12 cellular contexts compared by ENCODE assay signal in the genomic region with DNA sequence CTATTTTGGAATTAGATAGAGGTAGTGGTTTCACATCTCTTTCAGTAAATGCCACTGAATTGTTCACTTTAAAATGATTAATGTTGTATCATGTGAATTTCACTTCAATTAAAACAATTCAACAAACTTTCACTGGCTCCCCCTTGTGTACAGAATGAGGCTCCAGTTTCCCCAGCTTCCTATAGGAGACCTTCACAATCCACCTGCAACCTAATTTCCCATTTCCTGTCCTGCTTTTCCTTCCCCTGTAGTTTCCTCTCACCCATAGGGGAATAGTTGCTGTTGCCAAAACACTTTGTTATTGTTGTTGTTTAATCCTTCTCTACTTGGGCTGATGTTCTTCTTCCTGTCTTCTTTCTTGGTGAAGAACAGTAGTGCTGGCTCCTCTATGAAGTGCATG. TPM values are rescaled to one million over a fixed set of nuclear protein-coding genes. Genes with fewer than 3 reads are reported as not detected.
DNase-seq lines count a peak whose midpoint lies in the region; ATAC-seq and TF ChIP-seq lines count a peak whose summit lies in the region.
"Had no signal": no experiment of that assay in that cellular context is flagged by ENCODE, and none has a peak within 500 bp of the region (broad histone marks: within the 10 kb centered on the region; RNA-seq: fewer than 3 reads in every experiment).

No MANE protein-coding gene starts in this region.

- H3K4me3 ChIP-seq in breast epithelium (no peak overlapping the region), RWPE2 (ENCODE audit: severe bottlenecking) (no peak overlapping the region), transverse colon (no peak overlapping the region)
- H3K4me3 ChIP-seq: BLaER1 treated with 17β-estradiol and CSF1 and Interleukin-3, amounts not matched to agents 10 nM and 100 nM had no signal

- no peaks in the 10 kb centered on the region for H3K36me3 Mint-ChIP-seq in MCF 10A (ENCODE audit: insufficient read depth, unreplicated experiment)

- no peak overlapping the region for H3K27ac Mint-ChIP-seq in MCF 10A (ENCODE audit: low read depth, unreplicated experiment)

- POLR2A ChIA-PET in MCF 10A (lab: Yijun Ruan, JAX), result no interaction called here

- CTCF ChIA-PET in MCF 10A (lab: Yijun Ruan, JAX), result interaction anchor here (1.2 kb wide), 1 partner anchor 409 kb away, joined by 4 read pairs; no protein-coding TSS in a partner anchor

- no peak overlapping the region for H3K4me3 Mint-ChIP-seq in MCF 10A (ENCODE audit: unreplicated experiment)

- TF ChIP-seq EP300 in transverse colon (IDR thresholded peaks at IDR 0.05; ENCODE audit: low read depth), result no peak

- TF ChIP-seq POLR2A in breast epithelium (IDR thresholded peaks at IDR 0.05), result no peak
- no peak for TF ChIP-seq POLR2A in transverse colon (IDR thresholded peaks at IDR 0.05)

- no TSS peak for BruUV-seq in MCF 10A (replicated peaks; lab: Mats Ljungman, UMichigan)

- no peaks in the 10 kb centered on the region for H3K36me3 ChIP-seq in breast epithelium
- no peaks in the 10 kb centered on the region for H3K36me3 ChIP-seq in RWPE2 (ENCODE audit: low read depth)
- no peaks in the 10 kb centered on the region for H3K36me3 ChIP-seq in transverse colon
- H3K36me3 ChIP-seq: BLaER1 treated with 17β-estradiol and CSF1 and Interleukin-3, amounts not matched to agents 10 nM and 100 nM had no signal

- no peaks in the 10 kb centered on the region for H3K4me1 Mint-ChIP-seq in MCF 10A (ENCODE audit: insufficient read depth, unreplicated experiment)

- DNase-seq in MCF 10A (ENCODE audit: unreplicated experiment) (peak; percentile 35), breast epithelium (ENCODE audit: low spot score in 2 of 2) (no peak), RWPE2 (ENCODE audit: low spot score) (no peak), foreskin keratinocyte (peak in 1 of 2 donors; percentile 16), transverse colon (no peak), mesenteric fat pad (ENCODE audit: low spot score) (no peak), NCI-H1105 treated with DMSO at 0.1 percent for 48 hours (lab: John Stamatoyannopoulos, UW) (no peak)
- no peak for DNase-seq in activated CD4-positive, alpha-beta T cell treated with anti-CD3 and anti-CD28 coated beads, Interleukin-2, amount 50 U/mL, for 4 hours
- DNase-seq: activated CD4-positive, CD25-positive, alpha-beta regulatory T cell treated with anti-CD3 and anti-CD28 coated beads, Interleukin-2, amount 50 U/mL, for 72 hours; cortex of kidney had no signal

- H3K9me3 ChIP-seq in breast epithelium, result peaks cover 0 to 3% of the 10 kb centered on the region in 2 donors
- peaks cover 3% of the 10 kb centered on the region for H3K9me3 ChIP-seq in RWPE2 (ENCODE audit: severe bottlenecking)
- no peaks in the 10 kb centered on the region for H3K9me3 ChIP-seq in transverse colon

- TF ChIP-seq CTCF in MCF 10A (IDR thresholded peaks at IDR 0.05; ENCODE audit: unreplicated experiment) (peak; percentile 38), breast epithelium (IDR thresholded peaks at IDR 0.05) (peak in 1 of 3 donors; percentile 11), RWPE2 (IDR thresholded peaks at IDR 0.05; ENCODE audit: poor library complexity, severe bottlenecking) (peak; percentile 60), foreskin keratinocyte (conservative IDR thresholded peaks at IDR 0.05) (peak; percentile 61), transverse colon (IDR thresholded peaks at IDR 0.05) (peak in 3 of 5 experiments; percentile 17 to 38 (median 36))

- ATAC-seq in RWPE2 (ENCODE audit: low read depth), result peak; percentile 56; the same call in 1 of the 3 replicates
- peak; percentile 15 for ATAC-seq in foreskin keratinocyte

- H3K4me1 ChIP-seq in breast epithelium (no peaks in the 10 kb centered on the region), RWPE2 (ENCODE audit: insufficient read depth, poor library complexity, severe bottlenecking) (no peaks in the 10 kb centered on the region), foreskin keratinocyte (no peaks in the 10 kb centered on the region), transverse colon (no peaks in the 10 kb centered on the region)
- H3K4me1 ChIP-seq: BLaER1 treated with 17β-estradiol and CSF1 and Interleukin-3, amounts not matched to agents 10 nM and 100 nM had no signal

- intact Hi-C loops in MCF 10A (cut with micrococcal nuclease), result loop anchor here (1.0 kb wide), 1 partner anchor 287 kb away; no protein-coding TSS in a partner anchor
- intact Hi-C loops in breast epithelium (cut with DNase I; ENCODE audit: low total_unique reads), result no loop called here
- intact Hi-C loops in transverse colon (cut with DNase I; ENCODE audit: low total_unique reads), result no loop called here

- H3K27me3 ChIP-seq in breast epithelium (no peaks in the 10 kb centered on the region), RWPE2 (ENCODE audit: insufficient read depth, poor library complexity, severe bottlenecking) (peaks cover 8% of the 10 kb centered on the region), foreskin keratinocyte (peaks cover 6% of the 10 kb centered on the region), transverse colon (no peaks in the 10 kb centered on the region)
- H3K27me3 ChIP-seq: BLaER1 treated with 17β-estradiol and CSF1 and Interleukin-3, amounts not matched to agents 10 nM and 100 nM had no signal

- in situ Hi-C loops in transverse colon (cut with MboI; ENCODE audit: low pct_ligation_motif_present in 1 of 4, low pct_unique_long_range_greater_than_20kb in 1 of 4, low sequenced_read_pairs in 3 of 4), result no loop called here

- H3K27me3 Mint-ChIP-seq in MCF 10A (ENCODE audit: insufficient read depth, unreplicated experiment), result no peaks in the 10 kb centered on the region

- peaks cover 6% of the 10 kb centered on the region for H3K9me3 Mint-ChIP-seq in MCF 10A (ENCODE audit: unreplicated experiment)

- H3K27ac ChIP-seq in breast epithelium (no peak overlapping the region), RWPE2 (ENCODE audit: poor library complexity, severe bottlenecking) (no peak overlapping the region), foreskin keratinocyte (no peak overlapping the region), transverse colon (no peak overlapping the region)
- H3K27ac ChIP-seq: BLaER1 treated with 17β-estradiol and CSF1 and Interleukin-3, amounts not matched to agents 10 nM and 100 nM had no signal

RNA-seq across cellular contexts. Expression of a gene that starts 59.8 kb away (rescaled TPM):
- total RNA-seq in MCF 10A (2022), result 0.35 and 0.79 TPM in 2 replicates
- 1 to 10 TPM in 2 of 3 donors, under 1 TPM in 1; 0.96 to 4.0 (median 2.0) TPM for total RNA-seq in breast epithelium
- total RNA-seq in foreskin keratinocyte, result not detected in 2 replicates
- not detected in 2 replicates for polyA plus RNA-seq in foreskin keratinocyte
- 1 to 10 TPM in 3 of 4 donors, under 1 TPM in 1; 0.96 to 6.4 (median 1.8) TPM for total RNA-seq in transverse colon
- 3.6 TPM for total RNA-seq in mesenteric fat pad
- total RNA-seq: mononuclear cell had no signal
